ENCODE assay signal across 10 cellular contexts in the genomic region with DNA sequence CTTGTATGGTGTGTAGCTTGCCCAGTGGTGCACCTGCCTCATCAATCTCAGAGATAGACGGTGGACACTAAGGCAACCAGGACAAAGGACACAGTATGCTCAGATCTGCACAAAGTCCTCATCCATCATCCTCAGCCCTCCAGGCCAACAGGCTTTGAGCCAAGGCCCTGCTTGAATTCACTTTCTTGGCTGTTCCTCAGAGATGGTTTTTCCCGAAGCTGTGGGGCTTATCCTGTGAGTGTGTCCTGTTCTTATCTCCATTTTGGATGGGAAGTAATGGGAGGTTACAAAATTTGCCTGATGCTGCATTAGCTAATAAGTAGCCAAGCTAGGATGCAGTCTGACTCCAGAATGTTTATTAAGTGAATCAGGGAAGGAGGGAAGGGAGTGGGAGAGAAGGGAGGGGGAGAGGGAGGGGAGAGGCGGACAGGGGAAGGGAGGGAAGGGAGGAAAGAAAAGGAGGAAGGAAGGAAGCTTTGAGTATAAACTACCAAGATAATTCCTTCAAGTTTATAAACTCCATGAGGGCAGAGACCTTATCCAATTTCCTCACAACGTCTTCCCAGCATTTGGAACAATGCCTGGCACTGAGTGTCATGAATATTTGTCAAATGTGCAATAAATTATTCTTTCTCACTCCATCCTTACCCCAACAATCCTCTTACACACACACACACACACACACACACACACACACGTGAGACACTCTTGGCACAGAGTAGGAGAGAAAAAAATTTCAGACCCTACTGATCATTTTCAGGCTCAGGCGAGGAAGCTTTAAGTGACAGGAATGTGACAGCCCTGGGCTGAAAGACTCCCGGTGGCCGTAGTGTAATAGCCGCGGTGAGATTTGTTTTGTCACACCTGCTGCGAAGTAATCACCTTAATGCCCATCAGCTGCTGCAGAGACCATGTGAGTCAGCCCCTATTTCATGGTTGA.
A peak's percentile ranks its signal among the peaks of the same experiment; 100 is the strongest.
DNase-seq lines count a peak whose midpoint lies in the region; ATAC-seq, FAIRE-seq and TF ChIP-seq lines count a peak whose summit lies in the region.
"Had no signal": no experiment of that assay in that cellular context is flagged by ENCODE, and none has a peak within 500 bp of the region (broad histone marks: within the 10 kb centered on the region; RNA-seq: fewer than 3 reads in every experiment).

No MANE protein-coding gene starts in this region.

- FAIRE-seq in frontal cortex (lab: Jason Lieb, UNC) = no peak
- FAIRE-seq: GM18507 had no signal

- H3K9me3 ChIP-seq in SJCRH30 (replicated peaks) = no peaks in the 10 kb centered on the region

- ATAC-seq in omental fat pad (ENCODE audit: low FRiP score) = peak; percentile 84

- peak overlapping the region; percentile 97 for H3K27ac ChIP-seq in SJCRH30

- H3K4me3 ChIP-seq in SJCRH30 (peak overlapping the region; percentile 17; the same call in 1 of the 2 replicates), foreskin fibroblast (ENCODE audit: low read depth in 1 of 2, low read length in 2 of 2) (no peak overlapping the region)

- H3K4me1 ChIP-seq in SJCRH30 = peaks cover 41% of the 10 kb centered on the region

- no peak for TF ChIP-seq CTCF in foreskin fibroblast (IDR thresholded peaks at IDR 0.05; ENCODE audit: low read depth, low read length)
- TF ChIP-seq CTCF in omental fat pad (IDR thresholded peaks at IDR 0.05) = no peak

- no peaks in the 10 kb centered on the region for H3K27me3 ChIP-seq in SJCRH30

- peak; percentile 42 for DNase-seq in AG08395 (ENCODE audit: low spot score)
- DNase-seq in SJCRH30 = peak; percentile 89 to 96
- peak; percentile 34 to 67 for DNase-seq in foreskin fibroblast
- DNase-seq in omental fat pad (ENCODE audit: low spot score) = no peak
- no peak for DNase-seq in frontal cortex (ENCODE audit: low spot score in 2 of 2)
- DNase-seq in NCI-H1930 (lab: John Stamatoyannopoulos, UW) = no peak
- no peak for DNase-seq in effector CD8-positive, alpha-beta T cell (lab: John Stamatoyannopoulos, UW)
- no peak for DNase-seq in NCI-H2029 (lab: John Stamatoyannopoulos, UW)
- DNase-seq: NCI-H748 treated with DMSO at 0.1 percent for 48 hours had no signal

- peaks cover 6% of the 10 kb centered on the region for H3K36me3 ChIP-seq in SJCRH30

Comparison
In these comparisons a context has a peak if more than half of its experiments do, and no peak if none do; other contexts are left out.
1. DNase-seq: peak in AG08395 (single experiment), SJCRH30 (2 of 2) and foreskin fibroblast (2 of 2); none in omental fat pad (single experiment), frontal cortex (0 of 2), NCI-H1930 (0 of 2), effector CD8-positive, alpha-beta T cell (single experiment) and NCI-H2029 (single experiment).